ENCODE assay signal across 8 cellular contexts in genomic region chr15:45377630-45378148, GRCh38. TPM values are rescaled to one million over a fixed set of nuclear protein-coding genes. Genes with fewer than 3 reads are reported as not detected.
DNase-seq lines count a peak whose midpoint lies in the region; ATAC-seq, FAIRE-seq and TF ChIP-seq lines count a peak whose summit lies in the region.

No MANE protein-coding gene starts in this region.

- no peaks in the 10 kb centered on the region for H4K20me1 ChIP-seq in astrocyte (ENCODE audit: insufficient read depth, low read length)

- H3K36me3 ChIP-seq in HUES6 (ENCODE audit: control insufficient read depth, insufficient read depth, low read length) (no peaks in the 10 kb centered on the region), astrocyte (ENCODE audit: insufficient read depth, low read length) (no peaks in the 10 kb centered on the region)

- H3K27ac ChIP-seq in HUES6 (ENCODE audit: low read depth, low read length): no peak overlapping the region
- no peak overlapping the region for H3K27ac ChIP-seq in astrocyte (ENCODE audit: low read depth, low read length)

- TF ChIP-seq POLR2A in H54 (IDR thresholded peaks at IDR 0.05; ENCODE audit: low read depth, low read length): no peak

- FAIRE-seq in astrocyte (lab: Jason Lieb, UNC) (no peak), H54 (lab: Jason Lieb, UNC) (no peak)

- DNase-seq in stimulated activated naive CD8-positive, alpha-beta T cell treated with anti-CD3 and anti-CD28 coated beads, Interleukin-15, Interleukin-2, amounts not matched to agents 100 U/mL and 50 U/mL, for 24 hours: no peak
- DNase-seq in astrocyte (ENCODE audit: low read depth) (no peak), iPS-NIHi11 (ENCODE audit: low spot score) (peak; percentile 25), H54 (ENCODE audit: insufficient read length, low spot score) (no peak)
- no peak for DNase-seq in stimulated activated effector memory CD8-positive, alpha-beta T cell treated with anti-CD3 and anti-CD28 coated beads, Interleukin-12 subunit alpha, Interleukin-12 subunit beta, amount 100 ng/mL, for 72 hours (ENCODE audit: low spot score in 2 of 2)

- ATAC-seq in stimulated activated naive CD8-positive, alpha-beta T cell treated with anti-CD3 and anti-CD28 coated beads, Interleukin-15, Interleukin-2, amounts not matched to agents 100 U/mL and 50 U/mL, for 24 hours: no peak
- ATAC-seq in stimulated activated effector memory CD8-positive, alpha-beta T cell treated with anti-CD3 and anti-CD28 coated beads, Interleukin-12 subunit alpha, Interleukin-12 subunit beta, amount 100 ng/mL, for 72 hours: no peak
- ATAC-seq in GM21390 (IDR thresholded peaks at IDR 0.05; ENCODE audit: unreplicated experiment): no peak

- H3K9ac ChIP-seq in HUES6 (ENCODE audit: low read length) (peak overlapping the region; percentile 60), astrocyte (ENCODE audit: low read length) (peak overlapping the region; percentile 54)

- peaks cover 17% of the 10 kb centered on the region; the same call in 1 of the 2 replicates for H3K4me1 ChIP-seq in HUES6 (ENCODE audit: control insufficient read depth, insufficient read depth, low read length)
- peaks cover 12% of the 10 kb centered on the region for H3K4me1 ChIP-seq in astrocyte (ENCODE audit: insufficient read depth, low read length)

- TF ChIP-seq CTCF in astrocyte (IDR thresholded peaks at IDR 0.05; ENCODE audit: insufficient read depth, low read depth, low read length): no peak

- H3K9me3 Mint-ChIP-seq in stimulated activated naive CD8-positive, alpha-beta T cell treated with anti-CD3 and anti-CD28 coated beads, Interleukin-15, Interleukin-2, amounts not matched to agents 100 ng/mL and 50 ng/mL, for 24 hours: no peaks in the 10 kb centered on the region
- H3K9me3 Mint-ChIP-seq in astrocyte (ENCODE audit: unreplicated experiment): no peaks in the 10 kb centered on the region
- H3K9me3 Mint-ChIP-seq in stimulated activated effector memory CD8-positive, alpha-beta T cell treated with anti-CD3 and anti-CD28 coated beads, Interleukin-12 subunit alpha, Interleukin-12 subunit beta, amount 100 ng/mL, for 72 hours: no peaks in the 10 kb centered on the region

- no peaks in the 10 kb centered on the region for H3K36me3 Mint-ChIP-seq in stimulated activated naive CD8-positive, alpha-beta T cell treated with anti-CD3 and anti-CD28 coated beads, Interleukin-15, Interleukin-2, amounts not matched to agents 100 ng/mL and 50 ng/mL, for 24 hours (ENCODE audit: low read depth)
- no peaks in the 10 kb centered on the region for H3K36me3 Mint-ChIP-seq in astrocyte (ENCODE audit: low read depth, unreplicated experiment)
- no peaks in the 10 kb centered on the region for H3K36me3 Mint-ChIP-seq in stimulated activated effector memory CD8-positive, alpha-beta T cell treated with anti-CD3 and anti-CD28 coated beads, Interleukin-12 subunit alpha, Interleukin-12 subunit beta, amount 100 ng/mL, for 72 hours

- H3K27me3 Mint-ChIP-seq in stimulated activated naive CD8-positive, alpha-beta T cell treated with anti-CD3 and anti-CD28 coated beads, Interleukin-15, Interleukin-2, amounts not matched to agents 100 ng/mL and 50 ng/mL, for 24 hours: peaks cover 41% of the 10 kb centered on the region
- H3K27me3 Mint-ChIP-seq in astrocyte (ENCODE audit: low read depth, unreplicated experiment): peaks cover 11% of the 10 kb centered on the region

- H3K4me2 ChIP-seq in astrocyte (ENCODE audit: low read length): peak overlapping the region; percentile 98

- no peaks in the 10 kb centered on the region for H3K79me2 ChIP-seq in astrocyte (ENCODE audit: insufficient read depth, low read length)

- H3K4me3 ChIP-seq in HUES6 (ENCODE audit: low read depth, low read length) (peak overlapping the region; percentile 67), astrocyte (ENCODE audit: insufficient read depth, low read depth, low read length) (peak overlapping the region; percentile 54)

- peaks cover 20% of the 10 kb centered on the region for H3K4me1 Mint-ChIP-seq in stimulated activated naive CD8-positive, alpha-beta T cell treated with anti-CD3 and anti-CD28 coated beads, Interleukin-15, Interleukin-2, amounts not matched to agents 100 ng/mL and 50 ng/mL, for 24 hours (ENCODE audit: low read depth)
- peaks cover 9% of the 10 kb centered on the region for H3K4me1 Mint-ChIP-seq in astrocyte (ENCODE audit: low read depth, unreplicated experiment)
- H3K4me1 Mint-ChIP-seq in stimulated activated effector memory CD8-positive, alpha-beta T cell treated with anti-CD3 and anti-CD28 coated beads, Interleukin-12 subunit alpha, Interleukin-12 subunit beta, amount 100 ng/mL, for 72 hours: peaks cover 23% of the 10 kb centered on the region

- no peak overlapping the region for H3K27ac Mint-ChIP-seq in stimulated activated naive CD8-positive, alpha-beta T cell treated with anti-CD3 and anti-CD28 coated beads, Interleukin-15, Interleukin-2, amounts not matched to agents 100 ng/mL and 50 ng/mL, for 24 hours
- peak overlapping the region; percentile 41 for H3K27ac Mint-ChIP-seq in astrocyte (ENCODE audit: unreplicated experiment)
- H3K27ac Mint-ChIP-seq in stimulated activated effector memory CD8-positive, alpha-beta T cell treated with anti-CD3 and anti-CD28 coated beads, Interleukin-12 subunit alpha, Interleukin-12 subunit beta, amount 100 ng/mL, for 72 hours: no peak overlapping the region

- H3K9me3 ChIP-seq in HUES6 (ENCODE audit: control insufficient read depth, insufficient read depth, low read depth, low read length): no peaks in the 10 kb centered on the region
- H3K9me3 ChIP-seq in astrocyte (ENCODE audit: insufficient read depth, low read depth, low read length): no peaks in the 10 kb centered on the region

- peaks cover 53% of the 10 kb centered on the region for H3K27me3 ChIP-seq in HUES6 (ENCODE audit: control insufficient read depth, insufficient read depth, low read length)
- peaks cover 49% of the 10 kb centered on the region for H3K27me3 ChIP-seq in astrocyte (ENCODE audit: insufficient read depth, low read length)

- peak overlapping the region; percentile 96 for H2AFZ ChIP-seq in astrocyte (ENCODE audit: low read depth, low read length)

- H3K4me3 Mint-ChIP-seq in stimulated activated naive CD8-positive, alpha-beta T cell treated with anti-CD3 and anti-CD28 coated beads, Interleukin-15, Interleukin-2, amounts not matched to agents 100 ng/mL and 50 ng/mL, for 24 hours: peak overlapping the region; percentile 70
- peak overlapping the region; percentile 93 for H3K4me3 Mint-ChIP-seq in astrocyte (ENCODE audit: unreplicated experiment)
- peak overlapping the region; percentile 68 for H3K4me3 Mint-ChIP-seq in stimulated activated effector memory CD8-positive, alpha-beta T cell treated with anti-CD3 and anti-CD28 coated beads, Interleukin-12 subunit alpha, Interleukin-12 subunit beta, amount 100 ng/mL, for 72 hours

RNA-seq across cellular contexts. Expression of gene GATM, which starts 0.7 kb away (rescaled TPM):
- total RNA-seq in astrocyte: 5.1 and 5.4 TPM in 2 replicates
